ENCODE assay signal across 12 cellular contexts in genomic region chr11:69321877-69322350, GRCh38. TPM values are rescaled to one million over a fixed set of nuclear protein-coding genes. Genes with fewer than 3 reads are reported as not detected.
DNase-seq lines count a peak whose midpoint lies in the region; ATAC-seq and TF ChIP-seq lines count a peak whose summit lies in the region.
"Had no signal": no experiment of that assay in that cellular context is flagged by ENCODE, and none has a peak within 500 bp of the region (broad histone marks: within the 10 kb centered on the region; RNA-seq: fewer than 3 reads in every experiment).

No MANE protein-coding gene starts in this region.

- POLR2A ChIA-PET in RWPE1 (lab: Yijun Ruan, JAX; ENCODE audit: low non-redundant PET) = no interaction called here

- ATAC-seq in GM19035 (IDR thresholded peaks at IDR 0.05; ENCODE audit: unreplicated experiment) = no peak
- ATAC-seq: sciatic nerve had no signal

- peak overlapping the region; percentile 45; the same call in 1 of the 2 replicates for H3K27ac ChIP-seq in RWPE1
- peak overlapping the region; percentile 45 for H3K27ac ChIP-seq in epithelial cell of prostate
- H3K27ac ChIP-seq: cardiac muscle cell had no signal

- DNase-seq in NCI-H748 (lab: John Stamatoyannopoulos, UW; ENCODE audit: unreplicated experiment) (peak; percentile 49), NCI-H748 treated with DMSO at 0.1 percent for 48 hours (lab: John Stamatoyannopoulos, UW) (no peak), RWPE1 (ENCODE audit: low spot score) (peak; percentile 58), epithelial cell of prostate (ENCODE audit: low read depth, low spot score) (no peak), skeletal muscle cell (ENCODE audit: low read depth) (peak; percentile 45), NCI-H345 treated with DMSO at 0.1 percent for 48 hours (lab: John Stamatoyannopoulos, UW; ENCODE audit: unreplicated experiment) (no peak), ureter (ENCODE audit: low spot score) (no peak)
- DNase-seq: AML-193, NCI-H345 had no signal

- H3K4me3 ChIP-seq in skeletal muscle cell (ENCODE audit: low read depth, low read length) = no peak overlapping the region
- H3K4me3 ChIP-seq: cardiac muscle cell had no signal

- CTCF ChIA-PET in RWPE1 (lab: Yijun Ruan, JAX) = no interaction called here

- no peak for TF ChIP-seq CTCF in RWPE1 (conservative IDR thresholded peaks at IDR 0.05; ENCODE audit: low read depth)

RNA-seq across cellular contexts. Expression of gene MYEOV, which starts 28.0 kb away (rescaled TPM):
- not detected for total RNA-seq in ureter

Comparison
In these comparisons a context has a peak if more than half of its experiments do, and no peak if none do; other contexts are left out.
1. DNase-seq: peak in NCI-H748 (single experiment), RWPE1 (single experiment) and skeletal muscle cell (single experiment); none in NCI-H748 treated with DMSO at 0.1 percent for 48 hours (single experiment), epithelial cell of prostate (single experiment), NCI-H345 treated with DMSO at 0.1 percent for 48 hours (single experiment) and ureter (single experiment).